In the genomic region with DNA sequence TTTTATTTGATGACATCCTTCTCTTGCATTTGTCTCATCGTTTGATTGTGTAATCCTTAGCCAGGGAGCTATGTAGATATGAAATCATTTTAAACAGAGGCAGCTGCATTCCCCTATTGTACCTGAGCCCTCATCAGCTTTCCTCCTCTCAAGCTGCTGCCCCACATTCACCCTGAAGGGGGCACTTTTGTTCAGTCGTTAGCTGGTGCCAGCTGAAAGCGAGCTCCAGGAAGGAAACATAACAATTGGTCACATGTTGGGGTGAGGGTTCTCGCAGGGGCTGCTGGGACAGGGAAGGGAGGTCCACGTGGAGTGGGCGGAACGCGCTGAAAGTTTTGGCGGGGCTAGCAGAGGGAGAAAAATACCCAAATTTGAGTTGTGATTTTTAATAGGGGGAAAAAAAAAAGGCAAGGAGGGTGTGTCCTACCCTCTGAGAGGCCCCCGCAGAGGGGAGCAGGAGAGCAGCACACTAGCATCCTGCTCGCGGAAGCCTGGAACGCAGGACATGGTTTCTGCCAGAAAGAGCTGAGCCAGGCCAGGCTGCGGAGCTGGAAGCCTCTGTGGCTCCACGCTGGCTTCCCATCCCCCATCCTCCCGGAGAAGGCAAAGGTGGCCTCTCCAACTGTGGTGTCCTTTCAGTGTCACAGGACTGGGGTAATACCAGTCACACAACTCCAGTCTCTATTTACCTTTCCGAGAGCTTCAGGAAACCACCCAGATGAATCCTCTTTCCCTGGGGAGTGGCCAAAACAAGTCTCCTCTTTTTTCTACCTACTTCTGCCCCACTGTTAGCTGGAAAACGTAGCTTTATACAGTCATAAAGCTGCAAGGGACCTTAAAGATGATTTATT, we compare ENCODE assay signal across 1 cellular context.
A peak's percentile ranks its signal among the peaks of the same experiment; 100 is the strongest.
TF ChIP-seq lines count a peak whose summit lies in the region.

No MANE protein-coding gene starts in this region.

TF ChIP-seq in HepG2, 621 proteins besides CTCF, POLR2A, EP300 and RAD21 (continued from another document and continues in another):
- TF ChIP-seq HMGA1 (CRISPR knock-in tag; conservative IDR thresholded peaks at IDR 0.05) (no peak), MAFK (conservative IDR thresholded peaks at IDR 0.05 in 1 of 2, IDR thresholded peaks at IDR 0.05 in 1 of 2; ENCODE audit: low read length in 2 of 2) (no peak), MXD4 (CRISPR knock-in tag; IDR thresholded peaks at IDR 0.05) (peak; percentile 99), ZKSCAN8 (CRISPR knock-in tag; IDR thresholded peaks at IDR 0.05; ENCODE audit: borderline replicate concordance) (peak; percentile 88; the same call in 1 of the 2 replicates), MZF1 (CRISPR knock-in tag; IDR thresholded peaks at IDR 0.05; ENCODE audit: borderline replicate concordance) (no peak), ZBTB42 (CRISPR knock-in tag; IDR thresholded peaks at IDR 0.05) (no peak), ZNF547 (CRISPR knock-in tag; IDR thresholded peaks at IDR 0.05) (peak; percentile 76), AGO2 (optimal IDR thresholded peaks at IDR 0.05; ENCODE audit: low read depth, low read length) (peak; percentile 66), SOX13 (IDR thresholded peaks at IDR 0.05) (no peak), SOX13 (CRISPR knock-in tag; conservative IDR thresholded peaks at IDR 0.05 in 1 of 2, IDR thresholded peaks at IDR 0.05 in 1 of 2) (peak in 1 of 2 experiments; percentile 58; a peak in 3 of 4 replicates), ZNF292 (CRISPR knock-in tag; IDR thresholded peaks at IDR 0.05; ENCODE audit: borderline replicate concordance, low read depth) (no peak; the same call in 1 of the 2 replicates), KDM1A (CRISPR knock-in tag; IDR thresholded peaks at IDR 0.05) (no peak), NBN (conservative IDR thresholded peaks at IDR 0.05) (no peak), HMG20A (CRISPR knock-in tag; IDR thresholded peaks at IDR 0.05; ENCODE audit: borderline replicate concordance) (peak; percentile 49; the same call in 1 of the 2 replicates), POGZ (CRISPR knock-in tag; IDR thresholded peaks at IDR 0.05) (peak; percentile 86; the same call in 1 of the 2 replicates), ZNF431 (CRISPR knock-in tag; IDR thresholded peaks at IDR 0.05; ENCODE audit: borderline replicate concordance, low read depth) (no peak; the same call in 1 of the 2 replicates), SMAD3 (CRISPR knock-in tag; IDR thresholded peaks at IDR 0.05) (peak; percentile 89), ZMYM4 (CRISPR knock-in tag; IDR thresholded peaks at IDR 0.05) (peak; percentile 91), ZFX (CRISPR knock-in tag; IDR thresholded peaks at IDR 0.05; ENCODE audit: low read depth) (peak; percentile 84), ZBTB7A (CRISPR knock-in tag; IDR thresholded peaks at IDR 0.05) (no peak; the same call in 1 of the 2 replicates), IRF2 (CRISPR knock-in tag; IDR thresholded peaks at IDR 0.05) (peak; percentile 71), RBFOX2 (IDR thresholded peaks at IDR 0.05; ENCODE audit: low read depth, low read length) (peak; percentile 78), GTF3A (CRISPR knock-in tag; conservative IDR thresholded peaks at IDR 0.05) (no peak; the same call in 1 of the 2 replicates), RNF2 (conservative IDR thresholded peaks at IDR 0.05; ENCODE audit: low read depth) (peak; percentile 82), ZNF326 (CRISPR knock-in tag; IDR thresholded peaks at IDR 0.05; ENCODE audit: borderline replicate concordance) (no peak), ZNF672 (CRISPR knock-in tag; IDR thresholded peaks at IDR 0.05) (peak; percentile 58; the same call in 1 of the 2 replicates), RARG (CRISPR knock-in tag; IDR thresholded peaks at IDR 0.05; ENCODE audit: low read depth) (peak; percentile 47; the same call in 1 of the 2 replicates), MLLT10 (CRISPR knock-in tag; IDR thresholded peaks at IDR 0.05) (no peak), TRAFD1 (CRISPR knock-in tag; IDR thresholded peaks at IDR 0.05; ENCODE audit: borderline replicate concordance) (peak; percentile 91; the same call in 1 of the 2 replicates), ZNF616 (CRISPR knock-in tag; IDR thresholded peaks at IDR 0.05; ENCODE audit: low read depth) (no peak), TBX2 (CRISPR knock-in tag; IDR thresholded peaks at IDR 0.05; ENCODE audit: borderline replicate concordance) (peak; percentile 76), CEBPB (IDR thresholded peaks at IDR 0.05; ENCODE audit: borderline replicate concordance, low read depth, low read length) (peak; percentile 87; the same call in 1 of the 2 replicates), PRMT3 (CRISPR knock-in tag; IDR thresholded peaks at IDR 0.05; ENCODE audit: borderline replicate concordance, low read depth) (no peak), KAT7 (CRISPR knock-in tag; IDR thresholded peaks at IDR 0.05; ENCODE audit: borderline replicate concordance) (peak; percentile 54; the same call in 1 of the 2 replicates), ZNF282 (IDR thresholded peaks at IDR 0.05; ENCODE audit: partially characterized antibody) (no peak), KDM4B (CRISPR knock-in tag; IDR thresholded peaks at IDR 0.05) (peak; percentile 24; the same call in 1 of the 2 replicates), XBP1 (CRISPR knock-in tag; IDR thresholded peaks at IDR 0.05) (no peak), ZNF343 (CRISPR knock-in tag; IDR thresholded peaks at IDR 0.05) (0 out of 2 replicates have a peak, but pooled peaks have one; percentile 25), ZNF562 (CRISPR knock-in tag; IDR thresholded peaks at IDR 0.05; ENCODE audit: borderline replicate concordance) (no peak), NCOA1 (CRISPR knock-in tag; IDR thresholded peaks at IDR 0.05) (peak; percentile 82), ZNF703 (CRISPR knock-in tag; IDR thresholded peaks at IDR 0.05; ENCODE audit: borderline replicate concordance) (no peak), ZSCAN9 (CRISPR knock-in tag; IDR thresholded peaks at IDR 0.05; ENCODE audit: borderline replicate concordance) (peak; percentile 86; the same call in 1 of the 2 replicates), ZNF678 (CRISPR knock-in tag; IDR thresholded peaks at IDR 0.05) (no peak), NONO (IDR thresholded peaks at IDR 0.05) (no peak), NONO (CRISPR knock-in tag; conservative IDR thresholded peaks at IDR 0.05) (peak; percentile 93), BORCS8-MEF2B (CRISPR knock-in tag; IDR thresholded peaks at IDR 0.05) (peak; percentile 78), BRCA1 (CRISPR knock-in tag; IDR thresholded peaks at IDR 0.05) (no peak; the same call in 1 of the 2 replicates), HDAC6 (IDR thresholded peaks at IDR 0.05; ENCODE audit: low read depth, low read length) (no peak), DNMT1 (CRISPR knock-in tag; IDR thresholded peaks at IDR 0.05) (no peak; the same call in 1 of the 2 replicates), ZNF850 (CRISPR knock-in tag; conservative IDR thresholded peaks at IDR 0.05) (peak; percentile 65; the same call in 1 of the 2 replicates), ATF1 (CRISPR knock-in tag; IDR thresholded peaks at IDR 0.05) (peak; percentile 66), STAG1 (CRISPR knock-in tag; IDR thresholded peaks at IDR 0.05) (peak; percentile 93), RARA (CRISPR knock-in tag; IDR thresholded peaks at IDR 0.05) (peak; percentile 87), HINFP (CRISPR knock-in tag; IDR thresholded peaks at IDR 0.05; ENCODE audit: low read depth) (no peak; the same call in none of the 2 replicates)
- TF ChIP-seq, protein P1, sequence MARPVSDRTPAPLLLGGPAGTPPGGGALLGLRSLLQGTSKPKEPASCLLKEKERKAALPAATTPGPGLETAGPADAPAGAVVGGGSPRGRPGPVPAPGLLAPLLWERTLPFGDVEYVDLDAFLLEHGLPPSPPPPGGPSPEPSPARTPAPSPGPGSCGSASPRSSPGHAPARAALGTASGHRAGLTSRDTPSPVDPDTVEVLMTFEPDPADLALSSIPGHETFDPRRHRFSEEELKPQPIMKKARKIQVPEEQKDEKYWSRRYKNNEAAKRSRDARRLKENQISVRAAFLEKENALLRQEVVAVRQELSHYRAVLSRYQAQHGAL (CRISPR knock-in tag; IDR thresholded peaks at IDR 0.05; ENCODE audit: not compliant biosample characterization) = no peak
- TF ChIP-seq, protein P2, sequence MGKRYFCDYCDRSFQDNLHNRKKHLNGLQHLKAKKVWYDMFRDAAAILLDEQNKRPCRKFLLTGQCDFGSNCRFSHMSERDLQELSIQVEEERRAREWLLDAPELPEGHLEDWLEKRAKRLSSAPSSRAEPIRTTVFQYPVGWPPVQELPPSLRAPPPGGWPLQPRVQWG (CRISPR knock-in tag; IDR thresholded peaks at IDR 0.05; ENCODE audit: borderline replicate concordance, low read depth) = no peak
- TF ChIP-seq, protein P3, sequence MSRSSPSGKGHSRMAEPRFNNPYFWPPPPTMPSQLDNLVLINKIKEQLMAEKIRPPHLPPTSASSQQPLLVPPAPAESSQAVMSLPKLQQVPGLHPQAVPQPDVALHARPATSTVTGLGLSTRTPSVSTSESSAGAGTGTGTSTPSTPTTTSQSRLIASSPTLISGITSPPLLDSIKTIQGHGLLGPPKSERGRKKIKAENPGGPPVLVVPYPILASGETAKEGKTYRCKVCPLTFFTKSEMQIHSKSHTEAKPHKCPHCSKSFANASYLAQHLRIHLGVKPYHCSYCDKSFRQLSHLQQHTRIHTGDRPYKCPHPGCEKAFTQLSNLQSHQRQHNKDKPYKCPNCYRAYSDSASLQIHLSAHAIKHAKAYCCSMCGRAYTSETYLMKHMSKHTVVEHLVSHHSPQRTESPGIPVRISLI (CRISPR knock-in tag; IDR thresholded peaks at IDR 0.05; ENCODE audit: borderline replicate concordance) = peak; percentile 70; the same call in 1 of the 2 replicates
- TF ChIP-seq, protein P4, sequence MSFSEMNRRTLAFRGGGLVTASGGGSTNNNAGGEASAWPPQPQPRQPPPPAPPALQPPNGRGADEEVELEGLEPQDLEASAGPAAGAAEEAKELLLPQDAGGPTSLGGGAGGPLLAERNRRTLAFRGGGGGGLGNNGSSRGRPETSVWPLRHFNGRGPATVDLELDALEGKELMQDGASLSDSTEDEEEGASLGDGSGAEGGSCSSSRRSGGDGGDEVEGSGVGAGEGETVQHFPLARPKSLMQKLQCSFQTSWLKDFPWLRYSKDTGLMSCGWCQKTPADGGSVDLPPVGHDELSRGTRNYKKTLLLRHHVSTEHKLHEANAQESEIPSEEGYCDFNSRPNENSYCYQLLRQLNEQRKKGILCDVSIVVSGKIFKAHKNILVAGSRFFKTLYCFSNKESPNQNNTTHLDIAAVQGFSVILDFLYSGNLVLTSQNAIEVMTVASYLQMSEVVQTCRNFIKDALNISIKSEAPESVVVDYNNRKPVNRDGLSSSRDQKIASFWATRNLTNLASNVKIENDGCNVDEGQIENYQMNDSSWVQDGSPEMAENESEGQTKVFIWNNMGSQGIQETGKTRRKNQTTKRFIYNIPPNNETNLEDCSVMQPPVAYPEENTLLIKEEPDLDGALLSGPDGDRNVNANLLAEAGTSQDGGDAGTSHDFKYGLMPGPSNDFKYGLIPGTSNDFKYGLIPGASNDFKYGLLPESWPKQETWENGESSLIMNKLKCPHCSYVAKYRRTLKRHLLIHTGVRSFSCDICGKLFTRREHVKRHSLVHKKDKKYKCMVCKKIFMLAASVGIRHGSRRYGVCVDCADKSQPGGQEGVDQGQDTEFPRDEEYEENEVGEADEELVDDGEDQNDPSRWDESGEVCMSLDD (CRISPR knock-in tag; IDR thresholded peaks at IDR 0.05; ENCODE audit: borderline replicate concordance) = peak; percentile 94; the same call in 1 of the 2 replicates
- TF ChIP-seq, protein P5, sequence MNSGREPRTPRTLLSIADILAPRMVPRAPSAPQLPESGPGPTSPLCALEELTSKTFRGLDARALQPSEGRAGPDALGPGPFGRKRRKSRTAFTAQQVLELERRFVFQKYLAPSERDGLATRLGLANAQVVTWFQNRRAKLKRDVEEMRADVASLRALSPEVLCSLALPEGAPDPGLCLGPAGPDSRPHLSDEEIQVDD (CRISPR knock-in tag; IDR thresholded peaks at IDR 0.05; ENCODE audit: borderline replicate concordance) = no peak; the same call in 1 of the 2 replicates
- TF ChIP-seq, protein P6, sequence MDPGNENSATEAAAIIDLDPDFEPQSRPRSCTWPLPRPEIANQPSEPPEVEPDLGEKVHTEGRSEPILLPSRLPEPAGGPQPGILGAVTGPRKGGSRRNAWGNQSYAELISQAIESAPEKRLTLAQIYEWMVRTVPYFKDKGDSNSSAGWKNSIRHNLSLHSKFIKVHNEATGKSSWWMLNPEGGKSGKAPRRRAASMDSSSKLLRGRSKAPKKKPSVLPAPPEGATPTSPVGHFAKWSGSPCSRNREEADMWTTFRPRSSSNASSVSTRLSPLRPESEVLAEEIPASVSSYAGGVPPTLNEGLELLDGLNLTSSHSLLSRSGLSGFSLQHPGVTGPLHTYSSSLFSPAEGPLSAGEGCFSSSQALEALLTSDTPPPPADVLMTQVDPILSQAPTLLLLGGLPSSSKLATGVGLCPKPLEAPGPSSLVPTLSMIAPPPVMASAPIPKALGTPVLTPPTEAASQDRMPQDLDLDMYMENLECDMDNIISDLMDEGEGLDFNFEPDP (CRISPR knock-in tag; conservative IDR thresholded peaks at IDR 0.05) = no peak
